In genomic region chr20:46683620-46683938, GRCh38 we compare ENCODE assay signal across 11 cellular contexts. TPM values are rescaled to one million over a fixed set of nuclear protein-coding genes. Genes with fewer than 3 reads are reported as not detected.
DNase-seq lines count a peak whose midpoint lies in the region; ATAC-seq and TF ChIP-seq lines count a peak whose summit lies in the region.
"Had no signal": no experiment of that assay in that cellular context is flagged by ENCODE, and none has a peak within 500 bp of the region (broad histone marks: within the 10 kb centered on the region; RNA-seq: fewer than 3 reads in every experiment).

No MANE protein-coding gene starts in this region.

- TF ChIP-seq CTCF in mammary epithelial cell (conservative IDR thresholded peaks at IDR 0.05 in 1 of 2, IDR thresholded peaks at IDR 0.05 in 1 of 2; ENCODE audit: extremely low read depth in 1 of 2, insufficient read depth in 1 of 2, low read depth in 1 of 2, low read length in 2 of 2): no peak
- TF ChIP-seq CTCF in mucosa of descending colon (IDR thresholded peaks at IDR 0.05): no peak

- dilution Hi-C loops in mammary epithelial cell (cut with HindIII; ENCODE audit: low sequenced_read_pairs): loop anchor here (5.0 kb wide), 1 partner anchor 36 kb away; no protein-coding TSS in a partner anchor

- H3K4me1 ChIP-seq in HUES6 (ENCODE audit: control insufficient read depth, insufficient read depth, low read length) (peaks cover 37% of the 10 kb centered on the region), mammary epithelial cell (ENCODE audit: insufficient read depth, low read length) (peaks cover 11% of the 10 kb centered on the region), iPS-15b (ENCODE audit: control insufficient read depth, insufficient read depth, low read length) (peaks cover 22% of the 10 kb centered on the region), mucosa of descending colon (ENCODE audit: low read depth) (peaks cover 15% of the 10 kb centered on the region), SJCRH30 (no peaks in the 10 kb centered on the region; the same call in 1 of the 2 replicates)

- peaks cover 59% of the 10 kb centered on the region for H3K79me2 ChIP-seq in mammary epithelial cell (ENCODE audit: insufficient read depth, low read length)

- no peaks in the 10 kb centered on the region for H3K27me3 ChIP-seq in HUES6 (ENCODE audit: control insufficient read depth, insufficient read depth, low read length)
- H3K27me3 ChIP-seq in mammary epithelial cell (ENCODE audit: insufficient read depth, low read length): no peaks in the 10 kb centered on the region
- H3K27me3 ChIP-seq in iPS-15b (ENCODE audit: control insufficient read depth, insufficient read depth, low read length): no peaks in the 10 kb centered on the region
- no peaks in the 10 kb centered on the region for H3K27me3 ChIP-seq in SJCRH30
- H3K27me3 ChIP-seq: Peyer's patch had no signal

- H3K27ac ChIP-seq in HUES6 (ENCODE audit: low read depth, low read length) (no peak overlapping the region), mammary epithelial cell (ENCODE audit: insufficient read depth, low read depth, low read length) (peak overlapping the region; percentile 83), skin epidermis (peak overlapping the region in 12 of 21 experiments; percentile 9 to 81 (median 64)), SJCRH30 (no peak overlapping the region)
- H3K27ac ChIP-seq: Peyer's patch had no signal

- CTCF ChIA-PET in mammary epithelial cell (lab: Charles Lee; ENCODE audit: low non-redundant PET): no interaction called here

- H3K9ac ChIP-seq in HUES6 (ENCODE audit: low read length) (peak overlapping the region; percentile 74), mammary epithelial cell (ENCODE audit: insufficient read depth, low read length) (peak overlapping the region; percentile 71), iPS-15b (ENCODE audit: low read depth, low read length) (peak overlapping the region; percentile 95)

- H4K20me1 ChIP-seq in mammary epithelial cell (ENCODE audit: insufficient read depth, low read length): no peaks in the 10 kb centered on the region

- in situ Hi-C loops in mammary epithelial cell (cut with MboI; ENCODE audit: low sequenced_read_pairs in 2 of 2): loop anchor here in 1 of 2 donors (5.0 kb wide), 1 partner anchor 161 kb away; no protein-coding TSS in a partner anchor

- no TSS peak for BruUV-seq in mammary epithelial cell (replicated peaks; lab: Mats Ljungman, UMichigan)

- intact Hi-C loops in mammary epithelial cell (cut with micrococcal nuclease): loop anchor here (10.0 kb wide), 1 partner anchor 549 kb away; no protein-coding TSS in a partner anchor
- intact Hi-C loops in mucosa of descending colon (cut with DNase I, micrococcal nuclease): loop anchor here in 1 of 2 donors (10.0 kb wide), 1 partner anchor 159 kb away; no protein-coding TSS in a partner anchor

- H2AFZ ChIP-seq in mammary epithelial cell (ENCODE audit: low read depth, low read length): peak overlapping the region; percentile 83

- H3K36me3 ChIP-seq in HUES6 (ENCODE audit: control insufficient read depth, insufficient read depth, low read length): peaks cover 33% of the 10 kb centered on the region
- no peaks in the 10 kb centered on the region for H3K36me3 ChIP-seq in mammary epithelial cell (ENCODE audit: insufficient read depth, low read length)
- peaks cover 20% of the 10 kb centered on the region for H3K36me3 ChIP-seq in iPS-15b (ENCODE audit: control insufficient read depth, insufficient read depth, low read length)
- H3K36me3 ChIP-seq in mucosa of descending colon (ENCODE audit: low read depth): no peaks in the 10 kb centered on the region
- peaks cover 19% of the 10 kb centered on the region for H3K36me3 ChIP-seq in SJCRH30

- peak overlapping the region; percentile 72 for H3K4me3 ChIP-seq in HUES6 (ENCODE audit: low read depth, low read length)
- H3K4me3 ChIP-seq in mammary epithelial cell (replicated peaks in 1 of 3; ENCODE audit: insufficient read depth in 1 of 3, low read depth in 2 of 3, low read length in 3 of 3): peak overlapping the region; percentile 51 to 63 (median 53)
- H3K4me3 ChIP-seq in iPS-15b (ENCODE audit: low read depth, low read length): peak overlapping the region; percentile 92
- H3K4me3 ChIP-seq in skin epidermis: peak overlapping the region in 3 of 7 experiments; percentile 4 to 23 (median 12)
- H3K4me3 ChIP-seq in mucosa of descending colon: no peak overlapping the region
- H3K4me3 ChIP-seq in SJCRH30: no peak overlapping the region
- H3K4me3 ChIP-seq: lung had no signal

- WGBS in mammary epithelial cell (ENCODE audit: low coverage, missing lambda C conversion rate): 26% methylated on average over 8 of the region's 9 CpGs

- peak overlapping the region; percentile 93 for H3K4me2 ChIP-seq in mammary epithelial cell (ENCODE audit: insufficient read depth, low read depth, low read length)

- ATAC-seq in HG02973 (IDR thresholded peaks at IDR 0.05; ENCODE audit: unreplicated experiment) (no peak), mucosa of descending colon (no peak)

- DNase-seq in mammary epithelial cell (no peak), mucosa of descending colon (no peak), cerebellar cortex (ENCODE audit: low spot score) (no peak), SJCRH30 (no peak)
- DNase-seq: activated CD4-positive, alpha-beta T cell treated with anti-CD3 and anti-CD28 coated beads, Interleukin-2, amount 50 U/mL, for 4 hours; Peyer's patch had no signal

- H3K9me3 ChIP-seq in HUES6 (ENCODE audit: control insufficient read depth, insufficient read depth, low read depth, low read length): no peaks in the 10 kb centered on the region
- no peaks in the 10 kb centered on the region for H3K9me3 ChIP-seq in mammary epithelial cell (replicated peaks; ENCODE audit: insufficient read depth, low read length)
- H3K9me3 ChIP-seq in iPS-15b (ENCODE audit: control insufficient read depth, insufficient read depth, low read length): no peaks in the 10 kb centered on the region
- H3K9me3 ChIP-seq in mucosa of descending colon: no peaks in the 10 kb centered on the region
- no peaks in the 10 kb centered on the region for H3K9me3 ChIP-seq in SJCRH30 (replicated peaks)
- H3K9me3 ChIP-seq: Peyer's patch had no signal

RNA-seq across cellular contexts. Expression of gene TP53RK, which starts 5.7 kb away (rescaled TPM):
- total RNA-seq in mammary epithelial cell: 10 to 100 TPM; 14.4 to 18.7 TPM
- 9.1 TPM for polyA plus RNA-seq in mammary epithelial cell
- 15.0 TPM for polyA minus RNA-seq in mammary epithelial cell
- total RNA-seq in mucosa of descending colon: 10 to 100 TPM in 1 of 3 donors, 1 to 10 TPM in 2; 7.8 to 10.4 (median 8.2) TPM
- total RNA-seq in SJCRH30 (2014; rRNA removed; shearing (Covaris generic)): 41.5 and 45.4 TPM in 2 replicates

RNA-seq across cellular contexts. Expression of gene SLC2A10, which starts 25.9 kb away (rescaled TPM):
- total RNA-seq in mammary epithelial cell (1 to 10 TPM in 1 of 2 donors, under 1 TPM in 1; 0.40 to 4.2 TPM), mucosa of descending colon (10 to 100 TPM; 13.4 to 37.5 (median 26.3) TPM)
- not detected for polyA plus RNA-seq in mammary epithelial cell
- not detected for polyA minus RNA-seq in mammary epithelial cell
- total RNA-seq in SJCRH30 (2014; rRNA removed; shearing (Covaris generic)): 4.6 and 5.1 TPM in 2 replicates

RNA-seq across cellular contexts. Expression of gene SLC13A3, which starts 32.3 kb away (rescaled TPM):
- 1 to 10 TPM; 2.8 to 3.7 TPM for total RNA-seq in mammary epithelial cell
- polyA plus RNA-seq in mammary epithelial cell: 1.8 TPM
- polyA minus RNA-seq in mammary epithelial cell: 10.6 TPM
- total RNA-seq in mucosa of descending colon: under 1 TPM in 2 of 3 donors, not detected in 1; 0.27 to 0.54 TPM
- total RNA-seq in SJCRH30 (2014; rRNA removed; shearing (Covaris generic)): not detected in 2 replicates

Comparison
In these comparisons a context has a peak if more than half of its experiments do, and no peak if none do; other contexts are left out.
1. H3K27ac ChIP-seq: peak in mammary epithelial cell (single experiment) and skin epidermis (12 of 21); none in HUES6 (single experiment) and SJCRH30 (single experiment).
2. H3K4me3 ChIP-seq: peak in HUES6 (single experiment), mammary epithelial cell (3 of 3) and iPS-15b (single experiment); none in mucosa of descending colon (single experiment) and SJCRH30 (single experiment).
3. Peak in every context shown above with its lines, with median percentiles within 50 percentile points of each other: H3K9ac ChIP-seq.